ENCODE assay signal across 19 cellular contexts in the genomic region with DNA sequence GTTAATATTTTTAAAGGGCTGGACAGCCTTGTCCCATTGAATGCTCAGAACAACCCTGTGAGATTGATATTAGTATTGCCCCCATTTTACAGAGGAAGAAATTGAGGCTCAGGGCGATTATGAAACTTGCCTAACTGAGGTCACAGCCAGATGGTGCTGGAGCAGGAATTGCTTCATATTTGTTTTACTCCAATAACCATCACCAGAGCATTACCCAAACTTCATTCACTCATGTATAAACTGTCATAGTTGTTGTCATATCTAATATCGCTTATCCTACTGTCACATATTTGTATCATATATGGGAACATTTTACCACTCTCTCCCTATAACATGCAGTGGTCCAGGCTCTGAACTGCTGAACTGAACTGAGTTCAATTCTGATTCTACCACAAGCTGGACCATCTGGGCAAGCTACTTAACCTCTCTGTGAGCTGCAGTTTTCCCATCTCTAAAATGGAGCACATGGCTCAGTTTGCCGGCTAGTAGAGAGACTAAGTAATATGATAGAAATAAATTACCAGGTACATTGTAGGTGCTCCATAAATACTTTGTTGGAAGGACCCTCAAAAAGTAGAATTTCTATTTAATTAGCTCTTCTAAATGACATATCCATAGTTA.
DNase-seq lines count a peak whose midpoint lies in the region; ATAC-seq, FAIRE-seq and TF ChIP-seq lines count a peak whose summit lies in the region.
"Had no signal": no experiment of that assay in that cellular context is flagged by ENCODE, and none has a peak within 500 bp of the region (broad histone marks: within the 10 kb centered on the region; RNA-seq: fewer than 3 reads in every experiment).

No MANE protein-coding gene starts in this region.

- no peak for DNase-seq in CD4-positive, alpha-beta T cell
- no peak for DNase-seq in H9
- no peak for DNase-seq in K562 (ENCODE audit: extremely low read depth in 1 of 4, low spot score in 3 of 4)
- no peak for DNase-seq in thyroid gland
- DNase-seq in SJCRH30: no peak
- DNase-seq in NCI-H748 (lab: John Stamatoyannopoulos, UW; ENCODE audit: unreplicated experiment): no peak
- DNase-seq: BE2C; CD8-positive, alpha-beta memory T cell; GF-D8; Kasumi-1; NCI-H1105 treated with DMSO at 0.1 percent for 48 hours; NCI-H187 treated with DMSO at 0.1 percent for 48 hours; NCI-H526 treated with DMSO at 0.1 percent for 48 hours; RPMI8226; SIG-M5 had no signal

- H3K36me3 Mint-ChIP-seq in CD4-positive, alpha-beta T cell (ENCODE audit: low read depth): no peaks in the 10 kb centered on the region
- H3K36me3 Mint-ChIP-seq in H9 (ENCODE audit: insufficient read depth in 1 of 3, low read depth in 3 of 3): peaks cover 5 to 12% (median 5%) of the 10 kb centered on the region in 3 experiments; a peak in 4 of 7 replicates

- FAIRE-seq in K562 (lab: Jason Lieb, UNC): no peak
- FAIRE-seq: GM12891, GM18507 had no signal

- H2AFZ ChIP-seq in H9 (ENCODE audit: low read length) (no peak overlapping the region), K562 (ENCODE audit: low read depth, low read length) (0 out of 2 replicates have a peak overlapping the region, but pooled peaks have one; percentile 26)

- no CpG with 5 or more reads among the region's 3 CpGs for WGBS in H9 (ENCODE audit: extremely low coverage, insufficient read length, low lambda C conversion rate)
- WGBS in K562 (ENCODE audit: insufficient coverage, low coverage, missing lambda C conversion rate): 60% methylated on average over 3 of the region's 3 CpGs
- WGBS in thyroid gland, 2 donors: 81 to 96% methylated on average over 3 of the region's 3 CpGs
- 81 to 93% methylated on average over 3 of the region's 3 CpGs for WGBS in gastroesophageal sphincter (ENCODE audit: low coverage in 1 of 2), 2 donors

- TF ChIP-seq POLR2A in K562 (conservative IDR thresholded peaks at IDR 0.05) (no peak), thyroid gland (IDR thresholded peaks at IDR 0.05) (no peak), gastroesophageal sphincter (IDR thresholded peaks at IDR 0.05) (no peak)

- H3K9ac ChIP-seq in H9 (ENCODE audit: extremely low read depth, insufficient read length, low read length) (no peak overlapping the region), K562 (ENCODE audit: insufficient read depth in 1 of 2, low read depth in 2 of 2, low read length in 2 of 2) (no peak overlapping the region)

- in situ Hi-C loops in K562 (cut with MboI): no loop called here

- CTCF ChIA-PET in CD4-positive, alpha-beta T cell (lab: Charles Lee): no interaction called here
- CTCF ChIA-PET in K562 (lab: Yijun Ruan, JAX; ENCODE audit: low intra/inter-chr PET ratio): no interaction called here

- no peaks in the 10 kb centered on the region for H3K23me2 ChIP-seq in H9 (ENCODE audit: insufficient read length, low read depth, low read length, poor library complexity, severe bottlenecking)

- intact Hi-C loops in CD4-positive, alpha-beta T cell (cut with DNase I, micrococcal nuclease): loop anchor here in 1 of 2 experiments (5.0 kb wide), 1 partner anchor 114 kb away; no protein-coding TSS in a partner anchor
- intact Hi-C loops in K562 (cut with micrococcal nuclease): no loop called here
- intact Hi-C loops in thyroid gland (cut with DNase I): no loop called here

- no peak overlapping the region for H3T11ph ChIP-seq in H9 (ENCODE audit: low read length)

- no peak overlapping the region for H4K5ac ChIP-seq in H9 (ENCODE audit: insufficient read length, low read depth, low read length)

- H3K4me1 Mint-ChIP-seq in CD4-positive, alpha-beta T cell (ENCODE audit: low read depth): peaks cover 30% of the 10 kb centered on the region
- peaks cover 22 to 33% of the 10 kb centered on the region in 2 experiments for H3K4me1 Mint-ChIP-seq in H9

- POLR2A ChIA-PET in CD4-positive, alpha-beta T cell (lab: Charles Lee): interaction anchor here (1.3 kb wide), 1 partner anchor 9 kb away, joined by 6 read pairs; no protein-coding TSS in a partner anchor
- POLR2A ChIA-PET in K562 (lab: Yijun Ruan, JAX): interaction anchor here (1.8 kb wide), 1 partner anchor 8 kb away, joined by 8 read pairs; no protein-coding TSS in a partner anchor

- H4K8ac ChIP-seq in H9 (replicated peaks; ENCODE audit: insufficient read length, low read depth, low read length): no peak overlapping the region

- no peaks in the 10 kb centered on the region for H3K27me3 ChIP-seq in CD4-positive, alpha-beta T cell (ENCODE audit: control insufficient read depth, insufficient read depth, low read length)
- H3K27me3 ChIP-seq in H9 (ENCODE audit: insufficient read depth, low read length) (no peaks in the 10 kb centered on the region), K562 (ENCODE audit: control insufficient read depth in 2 of 2, insufficient read depth in 2 of 2, low read length in 2 of 2) (no peaks in the 10 kb centered on the region), thyroid gland (no peaks in the 10 kb centered on the region), SJCRH30 (no peaks in the 10 kb centered on the region), gastroesophageal sphincter (no peaks in the 10 kb centered on the region)
- H3K27me3 ChIP-seq: BE2C had no signal

- no peak overlapping the region for H2BK120ac ChIP-seq in H9 (ENCODE audit: low read depth, low read length, poor library complexity, severe bottlenecking)

- no peaks in the 10 kb centered on the region for H3K9me3 Mint-ChIP-seq in CD4-positive, alpha-beta T cell
- peaks cover 9 to 10% of the 10 kb centered on the region in 2 experiments for H3K9me3 Mint-ChIP-seq in H9
- H3K9me3 Mint-ChIP-seq: CD8-positive, alpha-beta memory T cell had no signal

- H3K9me3 ChIP-seq in CD4-positive, alpha-beta T cell (ENCODE audit: control insufficient read depth, low read length): no peaks in the 10 kb centered on the region
- no peaks in the 10 kb centered on the region for H3K9me3 ChIP-seq in H9 (ENCODE audit: control insufficient read depth, low read depth, low read length)
- H3K9me3 ChIP-seq in K562 (replicated peaks; ENCODE audit: control insufficient read depth, insufficient read depth, low read depth, low read length): no peaks in the 10 kb centered on the region
- no peaks in the 10 kb centered on the region for H3K9me3 ChIP-seq in thyroid gland
- H3K9me3 ChIP-seq in SJCRH30 (replicated peaks): no peaks in the 10 kb centered on the region
- H3K9me3 ChIP-seq in gastroesophageal sphincter: no peaks in the 10 kb centered on the region
- H3K9me3 ChIP-seq: BE2C had no signal

- ATAC-seq in CD4-positive, alpha-beta T cell (ENCODE audit: poor library complexity): no peak
- ATAC-seq in K562 (no peak), gastroesophageal sphincter (no peak)
- ATAC-seq: HCT116 had no signal

- TF ChIP-seq CTCF in CD4-positive, alpha-beta T cell (IDR thresholded peaks at IDR 0.05): no peak
- TF ChIP-seq CTCF in H9 (conservative IDR thresholded peaks at IDR 0.05): no peak
- TF ChIP-seq CTCF in K562 (IDR thresholded peaks at IDR 0.05 in 2 of 3, conservative IDR thresholded peaks at IDR 0.05 in 1 of 3; ENCODE audit: insufficient read depth in 2 of 3, low read depth in 1 of 3, low read length in 3 of 3): no peak
- TF ChIP-seq CTCF in thyroid gland (IDR thresholded peaks at IDR 0.05): no peak
- TF ChIP-seq CTCF in gastroesophageal sphincter (IDR thresholded peaks at IDR 0.05): no peak

- no peak overlapping the region for H2BK12ac ChIP-seq in H9 (ENCODE audit: insufficient read length, low read depth, low read length)

- no peak overlapping the region for H3K18ac ChIP-seq in H9 (ENCODE audit: insufficient read length, low read depth, low read length)

- no peaks in the 10 kb centered on the region for H3K27me3 Mint-ChIP-seq in CD4-positive, alpha-beta T cell
- peaks cover 4% of the 10 kb centered on the region for H3K27me3 Mint-ChIP-seq in H9 (ENCODE audit: low read depth)
- H3K27me3 Mint-ChIP-seq: CD8-positive, alpha-beta memory T cell had no signal

- H3K9me1 ChIP-seq in K562 (ENCODE audit: control insufficient read depth, insufficient read depth, low read length): no peaks in the 10 kb centered on the region

- no peak overlapping the region for H4K91ac ChIP-seq in H9 (ENCODE audit: insufficient read length, low read depth, low read length)

- no peaks in the 10 kb centered on the region for H3K79me2 ChIP-seq in H9 (ENCODE audit: insufficient read depth, low read length)
- H3K79me2 ChIP-seq in K562 (ENCODE audit: control insufficient read depth, insufficient read depth, low read length): no peaks in the 10 kb centered on the region

- H3K14ac ChIP-seq in H9 (ENCODE audit: insufficient read depth, low read length): no peak overlapping the region

- no peak overlapping the region for H2BK15ac ChIP-seq in H9 (ENCODE audit: low read depth, low read length)

- H3K36me3 ChIP-seq in K562 (ENCODE audit: control insufficient read depth, insufficient read depth, low read length): no peaks in the 10 kb centered on the region
- no peaks in the 10 kb centered on the region for H3K36me3 ChIP-seq in thyroid gland
- no peaks in the 10 kb centered on the region for H3K36me3 ChIP-seq in SJCRH30
- no peaks in the 10 kb centered on the region for H3K36me3 ChIP-seq in gastroesophageal sphincter
- H3K36me3 ChIP-seq: BE2C had no signal

- H2AK5ac ChIP-seq in H9 (ENCODE audit: insufficient read length, low read length): no peak overlapping the region

- H3K27ac Mint-ChIP-seq in CD4-positive, alpha-beta T cell: peak overlapping the region; percentile 36
- H3K27ac Mint-ChIP-seq in H9: peak overlapping the region in 1 of 3 experiments; percentile 83; a peak in 1 of 7 replicates

- no peak overlapping the region for H3K4ac ChIP-seq in H9 (ENCODE audit: low read depth, low read length)

- no peak overlapping the region for H3K27ac ChIP-seq in CD4-positive, alpha-beta T cell (ENCODE audit: low read depth, low read length)
- H3K27ac ChIP-seq in H9 (ENCODE audit: insufficient read length, low read depth, low read length): no peak overlapping the region
- H3K27ac ChIP-seq in K562 (ENCODE audit: extremely low read depth, low read depth, low read length): no peak overlapping the region
- peak overlapping the region in 2 of 3 donors; percentile 5 to 70 for H3K27ac ChIP-seq in thyroid gland
- no peak overlapping the region for H3K27ac ChIP-seq in SJCRH30
- H3K27ac ChIP-seq in gastroesophageal sphincter: no peak overlapping the region

- peak overlapping the region; percentile 60 for H2BK20ac ChIP-seq in H9 (ENCODE audit: low read depth, low read length, poor library complexity, severe bottlenecking)

- TF ChIP-seq RAD21 in K562 (CRISPR knock-in tag; conservative IDR thresholded peaks at IDR 0.05 in 1 of 2, IDR thresholded peaks at IDR 0.05 in 1 of 2): no peak

- no peak for TF ChIP-seq EP300 in K562 (IDR thresholded peaks at IDR 0.05; ENCODE audit: low read length)
- TF ChIP-seq EP300 in gastroesophageal sphincter (IDR thresholded peaks at IDR 0.05): no peak

- H3K4me1 ChIP-seq in H9 (ENCODE audit: insufficient read depth, low read length): no peaks in the 10 kb centered on the region; the same call in 1 of the 2 replicates
- no peaks in the 10 kb centered on the region; a peak in 2 of 5 replicates for H3K4me1 ChIP-seq in K562 (replicated peaks in 1 of 2; ENCODE audit: control insufficient read depth in 2 of 2, insufficient read depth in 2 of 2, low read length in 2 of 2)
- peaks cover 5 to 26% of the 10 kb centered on the region in 2 donors for H3K4me1 ChIP-seq in thyroid gland
- no peaks in the 10 kb centered on the region for H3K4me1 ChIP-seq in SJCRH30
- peaks cover 0 to 7% (median 4%) of the 10 kb centered on the region in 3 donors for H3K4me1 ChIP-seq in gastroesophageal sphincter

- no peak overlapping the region for H3K4me3 ChIP-seq in K562
- H3K4me3 ChIP-seq in thyroid gland (replicated peaks in 1 of 3): no peak overlapping the region
- no peak overlapping the region for H3K4me3 ChIP-seq in SJCRH30
- H3K4me3 ChIP-seq in gastroesophageal sphincter: no peak overlapping the region

- no peak overlapping the region for H3K56ac ChIP-seq in H9 (ENCODE audit: insufficient read length, low read depth, low read length)

- no TSS peak for BruUV-seq in K562 (replicated peaks; lab: Mats Ljungman, UMichigan)

- H3K79me1 ChIP-seq in H9 (ENCODE audit: insufficient read depth, low read depth, low read length, poor library complexity, severe bottlenecking): no peaks in the 10 kb centered on the region

- no peak overlapping the region for H3K23ac ChIP-seq in H9 (ENCODE audit: insufficient read length, low read depth, low read length)

- H3K4me2 ChIP-seq in H9 (ENCODE audit: insufficient read depth, insufficient read length, low read length) (no peak overlapping the region), K562 (ENCODE audit: insufficient read depth, low read length) (no peak overlapping the region)

- H2BK5ac ChIP-seq in H9 (ENCODE audit: insufficient read length, low read length): no peak overlapping the region

- H4K20me1 ChIP-seq in H9 (ENCODE audit: control insufficient read depth, insufficient read depth, insufficient read length): no peaks in the 10 kb centered on the region
- no peaks in the 10 kb centered on the region for H4K20me1 ChIP-seq in K562 (replicated peaks; ENCODE audit: control insufficient read depth, insufficient read depth, low read length)

- no peak overlapping the region for H3K4me3 Mint-ChIP-seq in CD4-positive, alpha-beta T cell
- no peak overlapping the region for H3K4me3 Mint-ChIP-seq in H9
- H3K4me3 Mint-ChIP-seq: CD8-positive, alpha-beta memory T cell had no signal

Comparison
In these comparisons a context has a peak if more than half of its experiments do, and no peak if none do; other contexts are left out.
1. H3K27ac ChIP-seq: peak in thyroid gland (2 of 3); none in CD4-positive, alpha-beta T cell (single experiment), H9 (single experiment), K562 (single experiment), SJCRH30 (single experiment) and gastroesophageal sphincter (0 of 4).